ENCODE assay signal across 8 cellular contexts in genomic region chr9:132079391-132080071, GRCh38. TPM values are rescaled to one million over a fixed set of nuclear protein-coding genes. Genes with fewer than 3 reads are reported as not detected.
DNase-seq lines count a peak whose midpoint lies in the region; ATAC-seq and TF ChIP-seq lines count a peak whose summit lies in the region.

Gene MED27 (minus strand): TSS chr9:132079867. CDS start chr9:132079844, 23 bp downstream.

- in situ Hi-C loops in Caki2 (cut with HindIII; ENCODE audit: low pct_unique_long_range_greater_than_20kb, low sequenced_read_pairs) = no loop called here

- peak within 1 kb of the TSS; percentile 39 for H3K27ac ChIP-seq in PC-3 (ENCODE audit: low read length)
- peak within 1 kb of the TSS in 1 of 2 donors; percentile 9 for H3K27ac ChIP-seq in mucosa of rectum (ENCODE audit: low read depth in 2 of 2, low read length in 2 of 2)

- peaks cover 9% of the 10 kb centered on the region for H3K36me3 ChIP-seq in PC-3 (ENCODE audit: low read depth, low read length)
- H3K36me3 ChIP-seq in mucosa of rectum (ENCODE audit: control insufficient read depth in 2 of 2, insufficient read depth in 2 of 2, low read length in 2 of 2) = peaks cover 6 to 7% of the 10 kb centered on the region in 2 donors

- peak within 1 kb of the TSS; percentile 89 for H3K9ac ChIP-seq in PC-3 (ENCODE audit: low read length)
- H3K9ac ChIP-seq in mucosa of rectum (ENCODE audit: low read depth in 1 of 2, low read length in 2 of 2) = peak within 1 kb of the TSS; percentile 80 to 95

- TF ChIP-seq POLR2A in erythroblast (IDR thresholded peaks at IDR 0.05; ENCODE audit: low read length) = peak; percentile 63

- intact Hi-C loops in PC-3 (cut with micrococcal nuclease) = loop anchor here (5.0 to 10.0 kb wide), 2 partner anchors 72 to 85 kb away; partner anchors contain the start of gene NTNG2

- H3K9me3 ChIP-seq in PC-3 (ENCODE audit: low read length) = no peaks in the 10 kb centered on the region
- H3K9me3 ChIP-seq in mucosa of rectum (ENCODE audit: control insufficient read depth in 2 of 2, low read length in 2 of 2) = no peaks in the 10 kb centered on the region

- H3K4me2 ChIP-seq in PC-3 (ENCODE audit: low read length) = peak within 1 kb of the TSS; percentile 88

- TSS peak; percentile 54 for BruUV-seq in PC-3 (replicated peaks; lab: Mats Ljungman, UMichigan)

- DNase-seq in Caki2 (ENCODE audit: low read depth) = peak; percentile 74
- peak; percentile 88 for DNase-seq in Jurkat, Clone E6-1 (ENCODE audit: low read depth, low spot score)
- peak; percentile 90 for DNase-seq in PC-3
- DNase-seq in activated T-cell treated with anti-CD3 and anti-CD28 coated beads for 48 hours (ENCODE audit: low read depth) = peak; percentile 88
- DNase-seq in erythroblast (lab: John Stamatoyannopoulos, UW) = peak; percentile 93 to 95
- DNase-seq in stimulated activated CD8-positive, alpha-beta memory T cell treated with anti-CD3 and anti-CD28 coated beads, Interleukin-4, amount 100 ng/mL, for 4 hours (ENCODE audit: low read depth in 2 of 2, low spot score in 1 of 2) = peak; percentile 88 to 93

- POLR2A ChIA-PET in PC-3 (lab: Charles Lee; ENCODE audit: unreplicated experiment) = interaction anchor here (0.6 kb wide), 1 partner anchor 137 kb away, joined by 3 read pairs; no protein-coding TSS in a partner anchor

- peaks cover 26% of the 10 kb centered on the region for H3K4me1 ChIP-seq in PC-3 (ENCODE audit: insufficient read depth, low read length)
- peaks cover 7 to 13% of the 10 kb centered on the region in 2 donors for H3K4me1 ChIP-seq in mucosa of rectum (ENCODE audit: control insufficient read depth in 2 of 2, insufficient read depth in 2 of 2, low read length in 2 of 2)

- no peaks in the 10 kb centered on the region for H3F3A ChIP-seq in PC-3 (ENCODE audit: low read length, unreplicated experiment)

- peak within 1 kb of the TSS; percentile 86 for H2AFZ ChIP-seq in PC-3 (ENCODE audit: low read length)

- H3K27me3 ChIP-seq in PC-3 (ENCODE audit: low read length) (no peaks in the 10 kb centered on the region), mucosa of rectum (ENCODE audit: control insufficient read depth in 2 of 2, insufficient read depth in 2 of 2, low read length in 2 of 2) (no peaks in the 10 kb centered on the region)

- H4K20me1 ChIP-seq in PC-3 (ENCODE audit: low read length) = 0 out of 2 replicates have a peak, but pooled peaks cover 6% of the 10 kb centered on the region

- peak within 1 kb of the TSS; percentile 79 for H3K4me3 ChIP-seq in Jurkat, Clone E6-1 (ENCODE audit: low read length)
- H3K4me3 ChIP-seq in PC-3 (ENCODE audit: low read length) = peak within 1 kb of the TSS; percentile 98
- peak within 1 kb of the TSS; percentile 91 to 99 for H3K4me3 ChIP-seq in mucosa of rectum (ENCODE audit: low read length in 2 of 2)

- CTCF ChIA-PET in PC-3 (lab: Charles Lee) = no interaction called here

- peaks cover 51% of the 10 kb centered on the region for H3K79me2 ChIP-seq in PC-3 (ENCODE audit: low read length)

- TF ChIP-seq CTCF in PC-3 (conservative IDR thresholded peaks at IDR 0.05; ENCODE audit: low read depth, low read length) = no peak

- H3K9me2 ChIP-seq in PC-3 (replicated peaks; ENCODE audit: low read length) = no peaks in the 10 kb centered on the region

- peak; percentile 96 for ATAC-seq in GM21447 (IDR thresholded peaks at IDR 0.05; ENCODE audit: unreplicated experiment)
- peak; percentile 85 for ATAC-seq in PC-3

RNA-seq across cellular contexts. Expression of gene MED27, which starts in this region (rescaled TPM):
- 31.9 and 72.8 TPM in 2 replicates for total RNA-seq in Caki2 (2014; rRNA removed; shearing (Covaris generic); ENCODE audit: low replicate concordance)
- 63.1 TPM for polyA plus RNA-seq in Jurkat, Clone E6-1 (2012; ENCODE audit: insufficient read depth, insufficient read length)
- 22.7 and 38.4 TPM in 2 replicates for total RNA-seq in PC-3 (2014; rRNA removed)
